21 cellular contexts compared by ENCODE assay signal in the genomic region with DNA sequence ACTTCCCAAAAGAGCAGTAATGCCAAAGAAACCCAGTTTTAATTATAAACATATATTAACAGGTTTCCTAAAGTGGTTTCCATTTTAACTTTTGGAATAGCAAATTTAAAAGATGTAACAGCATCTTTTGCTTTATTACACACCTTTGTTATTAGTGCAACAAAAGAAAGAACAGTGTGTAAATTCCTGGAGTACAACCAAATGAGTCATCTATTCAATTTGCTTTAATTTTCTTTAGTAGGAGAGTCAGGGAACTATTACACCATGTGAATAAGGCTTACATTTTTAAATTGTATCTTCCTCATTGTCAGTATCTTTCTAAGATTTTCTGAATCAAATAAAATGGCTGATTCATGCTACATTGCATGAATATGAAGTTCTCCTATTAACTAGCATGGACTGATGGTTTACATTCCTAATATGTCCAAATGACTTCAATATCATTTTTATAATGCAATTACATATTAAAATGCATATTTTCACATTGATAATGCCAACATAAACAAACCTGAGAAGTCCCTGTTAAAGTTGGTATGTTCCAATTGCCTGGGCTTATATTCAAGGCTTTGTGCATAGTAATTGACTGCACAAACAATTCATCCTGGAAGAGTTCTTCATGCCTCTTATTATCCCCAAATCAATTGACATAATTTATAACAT. TPM values are rescaled to one million over a fixed set of nuclear protein-coding genes. Genes with fewer than 3 reads are reported as not detected.
"Had no signal": no experiment of that assay in that cellular context is flagged by ENCODE, and none has a peak within 500 bp of the region (broad histone marks: within the 10 kb centered on the region; RNA-seq: fewer than 3 reads in every experiment).

No MANE protein-coding gene starts in this region.

- DNase-seq: activated B cell treated with CpG ODN at 0.5 μM for 24 hours; activated CD4-positive, alpha-beta T cell treated with anti-CD3 and anti-CD28 coated beads for 48 hours; activated CD8-positive, alpha-beta memory T cell treated with anti-CD3 and anti-CD28 coated beads, Interleukin-2, amount 50 U/mL, for 4 hours; activated CD8-positive, alpha-beta T cell treated with anti-CD3 and anti-CD28 coated beads, Interleukin-2, amount 10 ng/mL, durations not matched to agents 7 days and 5 days; activated gamma-delta T cell treated with Interleukin-2 at 50 U/mL for 16 hours; activated naive CD8-positive, alpha-beta T cell treated with anti-CD3 and anti-CD28 coated beads for 36 hours; activated T-cell treated with anti-CD3 and anti-CD28 coated beads, Interleukin-2, amount 50 U/mL, for 72 hours; dorsolateral prefrontal cortex; endodermal cell; heart left ventricle; immature natural killer cell; left cardiac atrium; lower lobe of right lung; nephron progenitor cell; occipital lobe; stimulated activated CD4-positive, alpha-beta T cell treated with anti-CD3 and anti-CD28 coated beads, Interleukin-15, amount 100 ng/mL, for 24 hours; stimulated activated CD4-positive, alpha-beta T cell treated with anti-CD3 and anti-CD28 coated beads, Interleukin-4, amount 100 ng/mL, for 1 hour; stimulated activated naive B cell treated with anti-CD40 and anti-IgM and Interleukin-4, amounts not matched to agents 10 μg/mL and 1 μg/mL and 100 μg/mL, for 72 hours; T-helper 2 cell; tibial artery had no signal

- H3K4me3 ChIP-seq: dorsolateral prefrontal cortex, heart left ventricle, lower lobe of right lung, tibial artery had no signal

- ATAC-seq: activated CD8-positive, alpha-beta T cell treated with anti-CD3 and anti-CD28 coated beads, Interleukin-2, amount 10 ng/mL, durations not matched to agents 7 days and 5 days; activated T-cell treated with anti-CD3 and anti-CD28 coated beads, Interleukin-2, amount 50 U/mL, for 72 hours; foreskin keratinocyte; heart left ventricle; left cardiac atrium; lower lobe of right lung; stimulated activated naive B cell treated with anti-CD40 and anti-IgM and Interleukin-4, amounts not matched to agents 10 μg/mL and 1 μg/mL and 100 μg/mL, for 72 hours had no signal

RNA-seq across cellular contexts. Expression of a gene that starts 22.5 kb away (rescaled TPM):
- total RNA-seq: activated B cell treated with CpG ODN at 0.5 μM for 24 hours; activated CD8-positive, alpha-beta T cell treated with anti-CD3 and anti-CD28 coated beads, Interleukin-2, amount 10 ng/mL, durations not matched to agents 7 days and 5 days; activated naive CD8-positive, alpha-beta T cell treated with anti-CD3 and anti-CD28 coated beads for 36 hours; activated T-cell treated with anti-CD3 and anti-CD28 coated beads, Interleukin-2, amount 50 U/mL, for 72 hours had no signal
